Comparison of ENCODE assay signal across 8 cellular contexts in genomic region chr19:34364830-34365462, GRCh38. TPM values are rescaled to one million over a fixed set of nuclear protein-coding genes. Genes with fewer than 3 reads are reported as not detected.
DNase-seq lines count a peak whose midpoint lies in the region; ATAC-seq, FAIRE-seq and TF ChIP-seq lines count a peak whose summit lies in the region.

GPI (plus strand) TSS chr19:34365196; CDS start chr19:34365267, 71 bp downstream.

- DNase-seq in D721Med (ENCODE audit: insufficient read length, low spot score) (peak; percentile 65), fibroblast of the aortic adventitia (ENCODE audit: low read depth) (peak; percentile 22), nephron progenitor cell (peak; percentile 68)
- peak; percentile 90 for DNase-seq in activated effector memory CD4-positive, alpha-beta T cell treated with anti-CD3 and anti-CD28 coated beads, Interleukin-2, amount 50 U/mL, for 16 hours
- peak; percentile 83 for DNase-seq in stimulated activated naive CD8-positive, alpha-beta T cell treated with anti-CD3 and anti-CD28 coated beads, Interleukin-15, Interleukin-2, amounts not matched to agents 100 U/mL and 50 U/mL, for 24 hours

- H3K27ac Mint-ChIP-seq in nephron progenitor cell: no peak within 1 kb of the TSS

- H3K4me3 ChIP-seq in KMS-11 (IDR thresholded peaks at IDR 0.05; ENCODE audit: insufficient read depth, low read depth, low read length) (peak within 1 kb of the TSS; percentile 33), fibroblast of the aortic adventitia (ENCODE audit: low read depth, low read length) (peak within 1 kb of the TSS; percentile 79)

- H3K4me1 Mint-ChIP-seq in nephron progenitor cell: peaks cover 56% of the 10 kb centered on the region

- no peaks in the 10 kb centered on the region for H3K9me3 Mint-ChIP-seq in nephron progenitor cell

- H3K27me3 ChIP-seq in KMS-11 (ENCODE audit: insufficient read depth, low read depth): no peaks in the 10 kb centered on the region

- peaks cover 22% of the 10 kb centered on the region; the same call in 1 of the 2 replicates for H3K36me3 ChIP-seq in KMS-11 (ENCODE audit: insufficient read depth)

- H3K27ac ChIP-seq in KMS-11: peak within 1 kb of the TSS; percentile 52

- H3K4me3 Mint-ChIP-seq in nephron progenitor cell: peak within 1 kb of the TSS; percentile 98

- no peak for FAIRE-seq in D721Med (lab: Jason Lieb, UNC)

- peaks cover 27% of the 10 kb centered on the region for H3K36me3 Mint-ChIP-seq in nephron progenitor cell (ENCODE audit: low read depth)

- peak within 1 kb of the TSS; percentile 95 for H3K4me2 ChIP-seq in KMS-11

- peak within 1 kb of the TSS; percentile 92 for H3K9ac ChIP-seq in KMS-11

- TF ChIP-seq POLR2A in Raji (IDR thresholded peaks at IDR 0.05; ENCODE audit: insufficient read depth, low read depth, low read length): peak; percentile 96

- peaks cover 7% of the 10 kb centered on the region for H3K27me3 Mint-ChIP-seq in nephron progenitor cell (ENCODE audit: low read depth, poor library complexity)

- H3K79me2 ChIP-seq in KMS-11 (ENCODE audit: insufficient read depth, low read depth): peaks cover 30% of the 10 kb centered on the region

- H4K20me1 ChIP-seq in KMS-11 (ENCODE audit: insufficient read depth): no peaks in the 10 kb centered on the region

- peak within 1 kb of the TSS; percentile 98 for H2AFZ ChIP-seq in KMS-11 (ENCODE audit: low read depth)

- peak; percentile 61 for ATAC-seq in GM21576 (IDR thresholded peaks at IDR 0.05; ENCODE audit: unreplicated experiment)
- ATAC-seq in stimulated activated naive CD8-positive, alpha-beta T cell treated with anti-CD3 and anti-CD28 coated beads, Interleukin-15, Interleukin-2, amounts not matched to agents 100 U/mL and 50 U/mL, for 24 hours: peak; percentile 91

- TF ChIP-seq CTCF in D721Med (IDR thresholded peaks at IDR 0.05; ENCODE audit: insufficient read depth, missing control alignments) (no peak), KMS-11 (conservative IDR thresholded peaks at IDR 0.05; ENCODE audit: low read depth, low read length) (no peak), fibroblast of the aortic adventitia (IDR thresholded peaks at IDR 0.05; ENCODE audit: insufficient read depth, low read length) (no peak), nephron progenitor cell (IDR thresholded peaks at IDR 0.05) (no peak)

- peaks cover 25% of the 10 kb centered on the region for H3K4me1 ChIP-seq in KMS-11 (ENCODE audit: low read depth, poor library complexity, severe bottlenecking)

RNA-seq across cellular contexts. Expression of gene GPI, which starts in this region (rescaled TPM):
- total RNA-seq in fibroblast of the aortic adventitia (ENCODE audit: low replicate concordance): 127 and 132 TPM in 2 replicates

Comparison
In these comparisons a context has a peak if more than half of its experiments do, and no peak if none do; other contexts are left out.
1. Peak in every context shown above with its lines: DNase-seq, ATAC-seq, H3K4me3 ChIP-seq and H3K27ac ChIP-seq.
2. DNase-seq: peak in every context shown above with its lines; median percentile 90 in activated effector memory CD4-positive, alpha-beta T cell treated with anti-CD3 and anti-CD28 coated beads, Interleukin-2, amount 50 U/mL, for 16 hours; 83 in stimulated activated naive CD8-positive, alpha-beta T cell treated with anti-CD3 and anti-CD28 coated beads, Interleukin-15, Interleukin-2, amounts not matched to agents 100 U/mL and 50 U/mL, for 24 hours; 68 in nephron progenitor cell; 65 in D721Med; 22 in fibroblast of the aortic adventitia.